In the genomic region with DNA sequence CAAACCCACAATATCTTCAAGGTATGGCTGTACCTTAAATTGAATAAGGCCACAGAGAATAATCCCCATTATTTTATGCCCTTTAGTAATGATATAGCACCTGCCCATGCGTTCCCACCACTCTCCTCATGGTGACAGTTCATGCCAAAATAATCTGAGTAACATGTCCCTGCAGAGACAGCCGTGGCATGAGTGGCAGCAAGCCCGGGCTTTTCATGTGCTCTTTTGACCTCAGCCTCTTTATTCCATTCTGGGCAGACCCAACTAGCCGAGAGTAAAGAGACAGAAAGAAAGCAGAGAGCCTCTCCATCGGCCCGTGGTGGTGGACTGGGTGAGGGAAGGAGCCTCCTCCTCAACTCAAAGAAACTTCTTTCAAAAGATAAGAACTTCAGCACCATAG, we compare ENCODE assay signal across 21 cellular contexts. TPM values are rescaled to one million over a fixed set of nuclear protein-coding genes. Genes with fewer than 3 reads are reported as not detected.
"Had no signal": no experiment of that assay in that cellular context is flagged by ENCODE, and none has a peak within 500 bp of the region (broad histone marks: within the 10 kb centered on the region; RNA-seq: fewer than 3 reads in every experiment).

No MANE protein-coding gene starts in this region.

- H3K9me3 Mint-ChIP-seq: activated B cell treated with CpG ODN at 0.5 μM for 24 hours; activated CD8-positive, alpha-beta T cell treated with anti-CD3 and anti-CD28 coated beads for 36 hours; activated T-cell treated with anti-CD3 and anti-CD28 coated beads, Interleukin-2, amount 50 U/mL, for 4 hours; T-helper 2 cell treated with Interferon-gamma antibody and Interleukin-4, amounts not matched to agents 5 μg/mL and 100 μg/mL, for 36 hours had no signal

- H3K36me3 ChIP-seq: prostate gland, sigmoid colon, thoracic aorta, upper lobe of right lung had no signal

- H3K27ac ChIP-seq: body of pancreas, dorsolateral prefrontal cortex, prostate gland, sigmoid colon, thoracic aorta, upper lobe of right lung had no signal

- ATAC-seq: activated CD8-positive, alpha-beta T cell treated with anti-CD3 and anti-CD28 coated beads for 36 hours; activated T-cell treated with anti-CD3 and anti-CD28 coated beads, Interleukin-2, amount 50 U/mL, for 4 hours; body of pancreas; upper lobe of right lung had no signal

- DNase-seq: activated B cell treated with CpG ODN at 0.5 μM for 24 hours; activated CD4-positive, alpha-beta T cell treated with anti-CD3 and anti-CD28 coated beads for 48 hours; activated CD8-positive, alpha-beta T cell treated with anti-CD3 and anti-CD28 coated beads for 36 hours; activated effector memory CD4-positive, alpha-beta T cell treated with Interleukin-2 at 50 U/mL for 16 hours; activated T-cell treated with anti-CD3 and anti-CD28 coated beads, Interleukin-2, amount 50 U/mL, for 4 hours; amniotic stem cell; body of pancreas; dorsolateral prefrontal cortex; endodermal cell; hippocampal formation; kidney; nephron progenitor cell; sigmoid colon; stimulated activated CD4-positive, alpha-beta T cell treated with anti-CD3 and anti-CD28 coated beads, Interleukin-12 subunit alpha, Interleukin-12 subunit beta, amount 100 ng/mL, for 4 hours; stimulated activated CD4-positive, alpha-beta T cell treated with anti-CD3 and anti-CD28 coated beads, Interleukin-2, amount 100 ng/mL, for 24 hours; upper lobe of right lung had no signal

- H3K4me3 ChIP-seq: body of pancreas, dorsolateral prefrontal cortex, prostate gland, sigmoid colon, thoracic aorta, upper lobe of right lung had no signal

- H3K27me3 ChIP-seq: body of pancreas, dorsolateral prefrontal cortex, sigmoid colon, upper lobe of right lung had no signal

- H3K4me1 Mint-ChIP-seq: activated B cell treated with CpG ODN at 0.5 μM for 24 hours had no signal

- H3K27ac Mint-ChIP-seq: activated B cell treated with CpG ODN at 0.5 μM for 24 hours; activated CD8-positive, alpha-beta T cell treated with anti-CD3 and anti-CD28 coated beads for 36 hours; activated naive CD8-positive, alpha-beta T cell; endodermal cell; nephron progenitor cell; T-helper 2 cell treated with Interferon-gamma antibody and Interleukin-4, amounts not matched to agents 5 μg/mL and 100 μg/mL, for 36 hours had no signal

- H3K36me3 Mint-ChIP-seq: activated naive CD8-positive, alpha-beta T cell had no signal

- H3K4me3 Mint-ChIP-seq: activated B cell treated with CpG ODN at 0.5 μM for 24 hours; activated CD8-positive, alpha-beta T cell treated with anti-CD3 and anti-CD28 coated beads for 36 hours; activated naive CD8-positive, alpha-beta T cell; activated T-cell treated with anti-CD3 and anti-CD28 coated beads, Interleukin-2, amount 50 U/mL, for 4 hours; endodermal cell; nephron progenitor cell; T-helper 2 cell treated with Interferon-gamma antibody and Interleukin-4, amounts not matched to agents 5 μg/mL and 100 μg/mL, for 36 hours had no signal

RNA-seq across cellular contexts. Expression of a gene that starts 19.9 kb away (rescaled TPM):
- total RNA-seq: activated B cell treated with CpG ODN at 0.5 μM for 24 hours; activated CD8-positive, alpha-beta T cell treated with anti-CD3 and anti-CD28 coated beads for 36 hours; activated T-cell treated with anti-CD3 and anti-CD28 coated beads, Interleukin-2, amount 50 U/mL, for 4 hours; body of pancreas; kidney; lower leg skin; thoracic aorta had no signal
